8 cellular contexts compared by ENCODE assay signal in the genomic region with DNA sequence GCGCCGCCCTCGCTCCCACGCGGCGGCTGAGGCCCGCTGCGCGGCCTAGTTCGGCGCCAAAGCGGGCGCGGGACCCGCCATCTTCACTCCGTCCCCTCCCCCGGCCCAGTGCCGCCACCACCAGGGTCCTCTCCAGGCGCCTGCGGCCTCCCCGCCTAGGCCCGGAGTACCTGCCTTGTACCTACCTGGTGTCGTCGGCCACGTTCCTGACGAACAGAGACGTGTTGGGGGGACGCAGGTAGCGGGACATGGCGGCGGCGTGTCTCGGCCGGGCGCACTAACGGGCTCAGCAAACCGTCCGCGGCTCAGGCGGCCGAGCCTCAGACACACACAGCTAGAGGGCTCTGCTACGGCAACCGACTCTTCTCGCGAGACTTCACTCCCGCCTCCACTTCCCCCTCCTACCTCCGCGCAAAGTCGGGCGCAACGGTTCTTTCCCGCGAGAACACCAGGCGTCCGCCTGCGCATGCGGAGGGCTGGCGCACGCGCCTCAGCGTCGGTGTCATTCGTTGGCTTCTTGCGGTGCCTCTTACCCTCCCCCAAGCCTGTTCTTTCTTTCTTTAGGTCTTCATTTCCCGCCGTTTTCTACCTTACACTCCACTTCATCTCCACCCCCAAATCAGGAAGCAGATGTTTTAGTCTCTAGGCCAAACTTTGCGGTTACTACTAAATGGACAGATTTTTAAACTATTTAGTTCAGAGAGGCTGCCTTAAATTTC. TPM values are rescaled to one million over a fixed set of nuclear protein-coding genes. Genes with fewer than 3 reads are reported as not detected.
A peak's percentile ranks its signal among the peaks of the same experiment; 100 is the strongest.
DNase-seq lines count a peak whose midpoint lies in the region; ATAC-seq and TF ChIP-seq lines count a peak whose summit lies in the region.

A gene (minus strand): TSS at position 322 of the 719 bp plus-strand sequence. CDS start 72 bp downstream, at position 250.

- H3K4me1 ChIP-seq in ascending aorta (peaks cover 3 to 33% of the 10 kb centered on the region in 2 donors), right cardiac atrium (ENCODE audit: control insufficient read depth, insufficient read depth, low read length) (peaks cover 6% of the 10 kb centered on the region), vagina (peaks cover 46% of the 10 kb centered on the region)

- H3K27ac ChIP-seq in ascending aorta (peak within 1 kb of the TSS; percentile 96 to 98), right cardiac atrium (ENCODE audit: low read length) (peak within 1 kb of the TSS; percentile 100), vagina (peak within 1 kb of the TSS; percentile 97)

- H3K9me3 Mint-ChIP-seq in T-helper 2 cell treated with Interferon-gamma antibody and Interleukin-4, amounts not matched to agents 5 μg/mL and 100 μg/mL, for 36 hours = no peaks in the 10 kb centered on the region

- peak within 1 kb of the TSS; percentile 90 to 91 for H3K4me3 ChIP-seq in ascending aorta
- peak within 1 kb of the TSS; percentile 88 for H3K4me3 ChIP-seq in right cardiac atrium (ENCODE audit: low read length)
- H3K4me3 ChIP-seq in vagina = peak within 1 kb of the TSS; percentile 82 to 99

- DNase-seq in NCI-H1930 (lab: John Stamatoyannopoulos, UW) (peak; percentile 98 to 99), ascending aorta (ENCODE audit: low spot score in 2 of 2) (peak; percentile 92 to 99), right cardiac atrium (peak; percentile 98 to 99 (median 99)), putamen (ENCODE audit: low spot score) (peak; percentile 98), vagina (ENCODE audit: extremely low spot score in 2 of 2) (peak; percentile 98 to 99)
- peak; percentile 98 for DNase-seq in T-helper 2 cell treated with Interferon-gamma antibody and Interleukin-4, amounts not matched to agents 5 μg/mL and 100 μg/mL, for 36 hours (ENCODE audit: low spot score)

- no peaks in the 10 kb centered on the region for H3K9me3 ChIP-seq in ascending aorta
- H3K9me3 ChIP-seq in right cardiac atrium (ENCODE audit: control insufficient read depth, low read length) = no peaks in the 10 kb centered on the region
- H3K9me3 ChIP-seq in vagina = no peaks in the 10 kb centered on the region

- peak within 1 kb of the TSS; percentile 95 for H3K27ac Mint-ChIP-seq in T-helper 2 cell treated with Interferon-gamma antibody and Interleukin-4, amounts not matched to agents 5 μg/mL and 100 μg/mL, for 36 hours

- under 1% methylated on average over 67 of the region's 67 CpGs for WGBS in right cardiac atrium

- peaks cover 35% of the 10 kb centered on the region for H3K36me3 Mint-ChIP-seq in T-helper 2 cell treated with Interferon-gamma antibody and Interleukin-4, amounts not matched to agents 5 μg/mL and 100 μg/mL, for 36 hours (ENCODE audit: low read depth)

- H3K36me3 ChIP-seq in ascending aorta = no peaks in the 10 kb centered on the region
- no peaks in the 10 kb centered on the region for H3K36me3 ChIP-seq in vagina

- ATAC-seq in GM18502 (IDR thresholded peaks at IDR 0.05; ENCODE audit: poor library complexity, unreplicated experiment) (peak; percentile 79), HG02973 (IDR thresholded peaks at IDR 0.05; ENCODE audit: unreplicated experiment) (peak; percentile 86), right cardiac atrium (peak; percentile 99)

- TF ChIP-seq CTCF in ascending aorta (IDR thresholded peaks at IDR 0.05) = peak in 2 of 3 experiments; percentile 35 to 44
- peak; percentile 5 to 60 (median 14) for TF ChIP-seq CTCF in vagina (IDR thresholded peaks at IDR 0.05)

- H3K4me1 Mint-ChIP-seq in T-helper 2 cell treated with Interferon-gamma antibody and Interleukin-4, amounts not matched to agents 5 μg/mL and 100 μg/mL, for 36 hours (ENCODE audit: low read depth) = peaks cover 36% of the 10 kb centered on the region

- H3K4me3 Mint-ChIP-seq in T-helper 2 cell treated with Interferon-gamma antibody and Interleukin-4, amounts not matched to agents 5 μg/mL and 100 μg/mL, for 36 hours = peak within 1 kb of the TSS; percentile 95

- peak in 1 of 2 donors; percentile 97 for TF ChIP-seq POLR2A in vagina (IDR thresholded peaks at IDR 0.05)

- no peaks in the 10 kb centered on the region for H3K27me3 Mint-ChIP-seq in T-helper 2 cell treated with Interferon-gamma antibody and Interleukin-4, amounts not matched to agents 5 μg/mL and 100 μg/mL, for 36 hours (ENCODE audit: low read depth)

- H3K27me3 ChIP-seq in ascending aorta (no peaks in the 10 kb centered on the region), right cardiac atrium (ENCODE audit: control insufficient read depth, insufficient read depth) (no peaks in the 10 kb centered on the region), vagina (no peaks in the 10 kb centered on the region)

- intact Hi-C loops in ascending aorta (cut with DNase I) = loop anchor here (1.0 to 5.0 kb wide), 3 partner anchors 20 to 498 kb away; a partner anchor contains a TSS
- intact Hi-C loops in right cardiac atrium (cut with DNase I) = loop anchor here in 2 of 4 donors (2.0 to 5.0 kb wide), 2 partner anchors 37 to 39 kb away; no protein-coding TSS in a partner anchor
- intact Hi-C loops in vagina (cut with DNase I) = no loop called here

RNA-seq across cellular contexts. Expression of the gene that starts here (rescaled TPM):
- total RNA-seq in ascending aorta = 80.6 TPM
- 10 to 100 TPM; 49.8 to 59.0 (median 53.0) TPM for total RNA-seq in right cardiac atrium
- 39.8 TPM for polyA plus RNA-seq in right cardiac atrium
- 72.4 TPM for total RNA-seq in vagina

Comparison
In these comparisons a context has a peak if more than half of its experiments do, and no peak if none do; other contexts are left out.
1. Peak in every context shown above with its lines: DNase-seq, ATAC-seq, H3K4me3 ChIP-seq and H3K27ac ChIP-seq.